12 cellular contexts compared by ENCODE assay signal in the genomic region with DNA sequence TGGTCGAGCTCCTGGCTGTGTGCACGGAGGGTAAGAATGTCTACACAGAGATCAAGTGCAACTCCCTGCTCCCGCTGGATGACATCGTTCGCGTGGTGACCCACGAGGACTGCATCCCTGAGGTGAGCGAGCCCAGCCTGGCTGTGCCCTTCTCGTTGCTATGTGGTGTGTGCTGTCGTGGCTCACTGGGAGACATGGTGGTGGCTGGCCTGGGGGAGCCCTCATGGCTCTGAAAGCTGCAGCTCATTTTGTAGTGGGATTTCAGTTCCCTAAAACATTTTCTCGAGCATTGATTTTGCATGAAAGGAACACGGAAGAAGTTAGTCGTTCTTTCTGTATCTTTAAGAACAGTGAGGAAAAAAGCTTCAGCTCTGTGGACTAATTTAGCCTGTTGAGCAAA.
A peak's percentile ranks its signal among the peaks of the same experiment; 100 is the strongest.
DNase-seq lines count a peak whose midpoint lies in the region; ATAC-seq, FAIRE-seq and TF ChIP-seq lines count a peak whose summit lies in the region.
"Had no signal": no experiment of that assay in that cellular context is flagged by ENCODE, and none has a peak within 500 bp of the region (broad histone marks: within the 10 kb centered on the region; RNA-seq: fewer than 3 reads in every experiment).

No MANE protein-coding gene starts in this region.

- H3K4me1 Mint-ChIP-seq in stimulated activated effector memory CD8-positive, alpha-beta T cell treated with anti-CD3 and anti-CD28 coated beads, Interleukin-12 subunit alpha, Interleukin-12 subunit beta, amount 100 ng/mL, for 72 hours: no peaks in the 10 kb centered on the region

- DNase-seq in GM12892 (ENCODE audit: insufficient read length) (no peak), NCI-H2081 (lab: John Stamatoyannopoulos, UW) (no peak), D341Med (ENCODE audit: low spot score) (no peak)
- no peak for DNase-seq in stimulated activated effector memory CD8-positive, alpha-beta T cell treated with anti-CD3 and anti-CD28 coated beads, Interleukin-12 subunit alpha, Interleukin-12 subunit beta, amount 100 ng/mL, for 72 hours (ENCODE audit: low spot score in 2 of 2)
- no peak for DNase-seq in stimulated activated CD4-positive, alpha-beta T cell treated with anti-CD3 and anti-CD28 coated beads, Interleukin-4, amount 100 ng/mL, for 4 hours
- DNase-seq: activated T-cell treated with anti-CD3 and anti-CD28 coated beads, Interleukin-2, amount 50 U/mL, for 24 hours; heart left ventricle; NCI-H2171 had no signal

- H3K4me3 Mint-ChIP-seq in stimulated activated effector memory CD8-positive, alpha-beta T cell treated with anti-CD3 and anti-CD28 coated beads, Interleukin-12 subunit alpha, Interleukin-12 subunit beta, amount 100 ng/mL, for 72 hours: no peak overlapping the region
- H3K4me3 Mint-ChIP-seq: activated T-cell treated with anti-CD3 and anti-CD28 coated beads, Interleukin-2, amount 50 U/mL, for 24 hours had no signal

- no peak for TF ChIP-seq POLR2A in GM12892 (IDR thresholded peaks at IDR 0.05; ENCODE audit: low read depth, low read length)

- ATAC-seq in GM19467 (IDR thresholded peaks at IDR 0.05; ENCODE audit: unreplicated experiment) (peak; percentile 74), HG02885 (IDR thresholded peaks at IDR 0.05; ENCODE audit: poor library complexity, unreplicated experiment) (peak; percentile 96), HG03571 (IDR thresholded peaks at IDR 0.05; ENCODE audit: unreplicated experiment) (peak; percentile 81)
- no peak for ATAC-seq in stimulated activated effector memory CD8-positive, alpha-beta T cell treated with anti-CD3 and anti-CD28 coated beads, Interleukin-12 subunit alpha, Interleukin-12 subunit beta, amount 100 ng/mL, for 72 hours
- ATAC-seq: heart left ventricle had no signal

- no peaks in the 10 kb centered on the region for H3K9me3 Mint-ChIP-seq in stimulated activated effector memory CD8-positive, alpha-beta T cell treated with anti-CD3 and anti-CD28 coated beads, Interleukin-12 subunit alpha, Interleukin-12 subunit beta, amount 100 ng/mL, for 72 hours

- peak; percentile 40 for FAIRE-seq in GM12892 (lab: Jason Lieb, UNC)
- FAIRE-seq: H1 had no signal

- no peak overlapping the region for H3K27ac Mint-ChIP-seq in stimulated activated effector memory CD8-positive, alpha-beta T cell treated with anti-CD3 and anti-CD28 coated beads, Interleukin-12 subunit alpha, Interleukin-12 subunit beta, amount 100 ng/mL, for 72 hours

- peaks cover 82% of the 10 kb centered on the region for H3K36me3 Mint-ChIP-seq in stimulated activated effector memory CD8-positive, alpha-beta T cell treated with anti-CD3 and anti-CD28 coated beads, Interleukin-12 subunit alpha, Interleukin-12 subunit beta, amount 100 ng/mL, for 72 hours
